In genomic region chr3:64484289-64484992, GRCh38 we compare ENCODE assay signal across 9 cellular contexts.
DNase-seq lines count a peak whose midpoint lies in the region; ATAC-seq and TF ChIP-seq lines count a peak whose summit lies in the region.
"Had no signal": no experiment of that assay in that cellular context is flagged by ENCODE, and none has a peak within 500 bp of the region (broad histone marks: within the 10 kb centered on the region; RNA-seq: fewer than 3 reads in every experiment).

No MANE protein-coding gene starts in this region.

- TF ChIP-seq CTCF in C4-2B (conservative IDR thresholded peaks at IDR 0.05) (peak; percentile 83), choroid plexus epithelial cell (conservative IDR thresholded peaks at IDR 0.05; ENCODE audit: low read depth, low read length) (peak; percentile 92)

- H3K4me3 ChIP-seq in choroid plexus epithelial cell (ENCODE audit: low read depth, low read length), result no peak overlapping the region
- H3K4me3 ChIP-seq: SK-N-MC had no signal

- DNase-seq in NCI-H2227 treated with DMSO at 0.1 percent for 48 hours (lab: John Stamatoyannopoulos, UW) (peak; percentile 65), choroid plexus epithelial cell (ENCODE audit: low read depth) (peak; percentile 89), left lobe of liver (ENCODE audit: low spot score) (peak; percentile 74)
- DNase-seq in activated CD4-positive, alpha-beta T cell treated with anti-CD3 and anti-CD28 coated beads for 1 hour, result peak; percentile 37
- peak; percentile 35 to 37 (median 35) for DNase-seq in stimulated activated CD4-positive, alpha-beta T cell treated with anti-CD3 and anti-CD28 coated beads, TNF-alpha, amount 100 ng/mL, for 4 hours (ENCODE audit: low read depth in 3 of 3)

- ATAC-seq in GM19035 (IDR thresholded peaks at IDR 0.05; ENCODE audit: unreplicated experiment), result peak; percentile 99
- ATAC-seq in HG03139 (IDR thresholded peaks at IDR 0.05; ENCODE audit: unreplicated experiment), result peak; percentile 98
- peak; percentile 100 for ATAC-seq in left lobe of liver

- H3K27ac ChIP-seq in C4-2B, result no peak overlapping the region
- H3K27ac ChIP-seq: SK-N-MC had no signal

Comparison
In these comparisons a context has a peak if more than half of its experiments do, and no peak if none do; other contexts are left out.
1. DNase-seq: peak in every context shown above with its lines; median percentile 89 in choroid plexus epithelial cell; 74 in left lobe of liver; 65 in NCI-H2227 treated with DMSO at 0.1 percent for 48 hours; 37 in activated CD4-positive, alpha-beta T cell treated with anti-CD3 and anti-CD28 coated beads for 1 hour; 35 in stimulated activated CD4-positive, alpha-beta T cell treated with anti-CD3 and anti-CD28 coated beads, TNF-alpha, amount 100 ng/mL, for 4 hours.